Comparison of ENCODE assay signal across 22 cellular contexts in genomic region chr6:71103150-71103549, GRCh38.
"Had no signal": no experiment of that assay in that cellular context is flagged by ENCODE, and none has a peak within 500 bp of the region (broad histone marks: within the 10 kb centered on the region; RNA-seq: fewer than 3 reads in every experiment).

No MANE protein-coding gene starts in this region.

- H3K79me2 ChIP-seq: hepatocyte, parathyroid adenoma had no signal

- H3K4me2 ChIP-seq: hepatocyte, neural progenitor cell had no signal

- H3K9ac ChIP-seq: neural progenitor cell, parathyroid adenoma had no signal

- H3K36me3 ChIP-seq: left ventricle myocardium inferior, neural progenitor cell, neutrophil, right atrium auricular region, stomach, thoracic aorta, tibial artery, uterus had no signal

- H3K9me3 ChIP-seq: neutrophil had no signal

- DNase-seq: islet precursor cell; left ventricle myocardium inferior; naive thymus-derived CD8-positive, alpha-beta T cell; nephron progenitor cell; occipital lobe; stimulated activated CD4-positive, alpha-beta T cell treated with anti-CD3 and anti-CD28 coated beads, Interleukin-12 subunit alpha, Interleukin-12 subunit beta, amount 100 ng/mL, for 4 hours; stimulated activated CD4-positive, alpha-beta T cell treated with anti-CD3 and anti-CD28 coated beads, Interleukin-15, amount 100 ng/mL, for 24 hours; stimulated activated CD4-positive, alpha-beta T cell treated with anti-CD3 and anti-CD28 coated beads, Interleukin-2, amount 100 ng/mL, for 24 hours; stimulated activated CD4-positive, alpha-beta T cell treated with anti-CD3 and anti-CD28 coated beads, Interleukin-4, amount 100 ng/mL, for 1 hour; stimulated activated naive B cell treated with anti-CD40 and anti-IgM and Interleukin-4, amounts not matched to agents 10 μg/mL and 1 μg/mL and 100 μg/mL, for 72 hours; stimulated activated naive CD8-positive, alpha-beta T cell treated with anti-CD3 and anti-CD28 coated beads, Interleukin-15, Interleukin-2, amounts not matched to agents 100 U/mL and 50 U/mL, for 24 hours; stomach; tibial artery; uterus had no signal

- H3K27me3 ChIP-seq: hepatocyte, neural progenitor cell, neutrophil, right atrium auricular region, stomach, tibial artery, uterus had no signal

- H3K4me1 ChIP-seq: neural progenitor cell, uterus had no signal

- H2AFZ ChIP-seq: hepatocyte, neural progenitor cell, parathyroid adenoma had no signal

- H3K27ac ChIP-seq: hepatocyte, left ventricle myocardium inferior, neural progenitor cell, neutrophil, parathyroid adenoma, right atrium auricular region, skin epidermis, stomach, thoracic aorta, tibial artery, uterus had no signal

- H3K4me3 ChIP-seq: hepatocyte, left ventricle myocardium inferior, lung, neural progenitor cell, right atrium auricular region, skin epidermis, stomach, thoracic aorta, tibial artery, uterus had no signal
